In genomic region chr1:34915521-34915920, GRCh38 we compare ENCODE assay signal across 16 cellular contexts. TPM values are rescaled to one million over a fixed set of nuclear protein-coding genes. Genes with fewer than 3 reads are reported as not detected.
DNase-seq lines count a peak whose midpoint lies in the region; TF ChIP-seq lines count a peak whose summit lies in the region.
"Had no signal": no experiment of that assay in that cellular context is flagged by ENCODE, and none has a peak within 500 bp of the region (broad histone marks: within the 10 kb centered on the region; RNA-seq: fewer than 3 reads in every experiment).

No MANE protein-coding gene starts in this region.

- in situ Hi-C loops in G401 (cut with HindIII; ENCODE audit: low sequenced_read_pairs) = no loop called here

- POLR2A ChIA-PET in GM10248 (lab: Yijun Ruan, JAX) = no interaction called here

- DNase-seq in NCI-H1092 treated with DMSO at 0.1 percent for 48 hours (lab: John Stamatoyannopoulos, UW) (peak; percentile 4), NCI-H1092 (lab: John Stamatoyannopoulos, UW) (no peak), G401 (ENCODE audit: low spot score) (peak; percentile 14), NCI-H82 treated with DMSO at 0.1 percent for 48 hours (lab: John Stamatoyannopoulos, UW; ENCODE audit: unreplicated experiment) (peak; percentile 29), left kidney (ENCODE audit: low read depth, low spot score) (peak; percentile 35), GM19238 (ENCODE audit: insufficient read length, low spot score) (no peak), GDM1 (lab: John Stamatoyannopoulos, UW) (no peak), GM10248 (ENCODE audit: extremely low spot score) (no peak)
- DNase-seq: EL, GM23248, MV-4-11, NCI-H1436, NCI-H2029, NCI-H345, NCI-H526 treated with DMSO at 0.1 percent for 48 hours had no signal

- CTCF ChIA-PET in GM10248 (lab: Yijun Ruan, JAX) = interaction anchor here (1.2 to 1.7 kb wide), 3 partner anchors 9 to 319 kb away, joined by 3 to 4 read pairs (median 3); partner anchors contain the start of gene SMIM12

- TF ChIP-seq CTCF in GM10248 (IDR thresholded peaks at IDR 0.05; ENCODE audit: control extremely low read depth, extremely low read depth, low read depth, missing control alignments) = no peak

RNA-seq across cellular contexts. Expression of gene DLGAP3, which starts 13.9 kb away (rescaled TPM):
- total RNA-seq in G401 (2014; rRNA removed; shearing (Covaris generic)) = 3.1 and 4.5 TPM in 2 replicates
- total RNA-seq: A172 had no signal

RNA-seq across cellular contexts. Expression of gene SMIM12, which starts 56.0 kb away (rescaled TPM):
- 64.5 and 72.1 TPM in 2 replicates for total RNA-seq in G401 (2014; rRNA removed; shearing (Covaris generic))

Comparison
In these comparisons a context has a peak if more than half of its experiments do, and no peak if none do; other contexts are left out.
1. DNase-seq: peak in NCI-H1092 treated with DMSO at 0.1 percent for 48 hours (single experiment), G401 (single experiment), NCI-H82 treated with DMSO at 0.1 percent for 48 hours (single experiment) and left kidney (single experiment); none in NCI-H1092 (single experiment), GM19238 (single experiment), GDM1 (single experiment) and GM10248 (single experiment).